ENCODE assay signal across 32 cellular contexts in the genomic region with DNA sequence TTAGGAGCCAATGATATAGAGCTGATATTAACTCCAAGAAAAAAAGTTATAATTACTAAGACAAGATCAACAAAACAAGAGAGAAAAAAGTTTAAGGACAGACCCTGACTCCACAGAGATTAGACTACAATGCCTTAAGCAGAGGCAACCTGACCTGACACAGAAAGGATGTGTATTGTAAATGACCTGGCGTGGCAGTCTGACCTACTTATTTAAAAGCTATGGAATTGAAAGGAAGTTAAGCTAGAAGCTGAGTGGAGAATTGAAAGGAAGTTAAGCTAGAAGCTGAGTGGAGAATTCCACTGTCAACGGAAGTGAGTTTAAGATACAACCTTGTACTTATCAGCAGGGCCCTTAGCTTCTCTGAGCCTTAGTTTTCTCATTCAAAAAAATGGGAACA.
"Had no signal": no experiment of that assay in that cellular context is flagged by ENCODE, and none has a peak within 500 bp of the region (broad histone marks: within the 10 kb centered on the region; RNA-seq: fewer than 3 reads in every experiment).

No MANE protein-coding gene starts in this region.

- ATAC-seq: activated CD8-positive, alpha-beta memory T cell treated with anti-CD3 and anti-CD28 coated beads, Interleukin-2, amount 10 ng/mL, durations not matched to agents 7 days and 5 days; activated naive CD8-positive, alpha-beta T cell treated with anti-CD3 and anti-CD28 coated beads, Interleukin-2, amount 50 U/mL, for 24 hours; K562; PC-3; Right ventricle myocardium inferior; SK-N-SH treated with all-trans-retinoic acid at 6 μM for 48 hours; T-cell had no signal

- DNase-seq: activated B cell treated with CpG ODN at 0.5 μM for 24 hours; activated CD4-positive, alpha-beta memory T cell treated with anti-CD3 and anti-CD28 coated beads for 36 hours; activated CD4-positive, alpha-beta T cell treated with anti-CD3 and anti-CD28 coated beads for 4 hours; activated CD4-positive, alpha-beta T cell treated with anti-CD3 and anti-CD28 coated beads, Interleukin-2, amount 50 U/mL, for 1 hour; activated CD4-positive, CD25-positive, alpha-beta regulatory T cell treated with anti-CD3 and anti-CD28 coated beads, Interleukin-2, amount 50 U/mL, for 72 hours; activated CD8-positive, alpha-beta memory T cell treated with anti-CD3 and anti-CD28 coated beads, Interleukin-2, amount 10 ng/mL, durations not matched to agents 7 days and 5 days; activated CD8-positive, alpha-beta memory T cell treated with anti-CD3 and anti-CD28 coated beads, Interleukin-2, amount 50 U/mL, for 48 hours; activated effector memory CD4-positive, alpha-beta T cell treated with Interleukin-2 at 50 U/mL for 16 hours; activated naive CD4-positive, alpha-beta T cell treated with anti-CD3 and anti-CD28 coated beads, Interleukin-2, amount 10 ng/mL, durations not matched to agents 7 days and 5 days; activated naive CD8-positive, alpha-beta T cell treated with anti-CD3 and anti-CD28 coated beads, Interleukin-2, amount 50 U/mL, for 24 hours; activated T-cell treated with anti-CD3 and anti-CD28 coated beads, Interleukin-2, amount 50 U/mL, for 48 hours; anterior cingulate cortex; caudate nucleus; cerebellar nuclear complex; NCI-H1092 treated with DMSO at 0.1 percent for 48 hours; NCI-H146; NCI-H187; NCI-H2029 treated with DMSO at 0.1 percent for 48 hours; NCI-H2171 treated with DMSO at 0.1 percent for 48 hours; NCI-H2227 treated with DMSO at 0.1 percent for 48 hours; NCI-H446 treated with DMSO at 0.1 percent for 48 hours; NCI-H526; NCI-H748 treated with DMSO at 0.1 percent for 48 hours; NK-92 treated with Interleukin-12 subunit alpha and Interleukin-12 subunit beta, amount 100 ng/mL, for 24 hours; PC-3; SIG-M5; T-cell; T-helper 2 cell; T-helper 9 cell had no signal
